In genomic region chr4:8727131-8727530, GRCh38 we compare ENCODE assay signal across 30 cellular contexts.
A peak's percentile ranks its signal among the peaks of the same experiment; 100 is the strongest.
DNase-seq lines count a peak whose midpoint lies in the region; ATAC-seq and TF ChIP-seq lines count a peak whose summit lies in the region.
"Had no signal": no experiment of that assay in that cellular context is flagged by ENCODE, and none has a peak within 500 bp of the region (broad histone marks: within the 10 kb centered on the region; RNA-seq: fewer than 3 reads in every experiment).

No MANE protein-coding gene starts in this region.

- H3K36me3 ChIP-seq in H7 (replicated peaks; ENCODE audit: control insufficient read depth, insufficient read depth, low read length) (no peaks in the 10 kb centered on the region), endodermal cell (ENCODE audit: control insufficient read depth, insufficient read depth, low read length) (no peaks in the 10 kb centered on the region)
- no peaks in the 10 kb centered on the region for H3K36me3 ChIP-seq in CD4-positive, alpha-beta memory T cell (ENCODE audit: insufficient read depth, low read length)
- H3K36me3 ChIP-seq: thoracic aorta had no signal

- H3K4me3 ChIP-seq in H7 (ENCODE audit: insufficient read depth, low read depth, low read length) = no peak overlapping the region
- H3K4me3 ChIP-seq in endodermal cell (ENCODE audit: low read length) = no peak overlapping the region
- H3K4me3 ChIP-seq in CD4-positive, alpha-beta memory T cell (ENCODE audit: low read length in 2 of 2) = no peak overlapping the region
- H3K4me3 ChIP-seq: A549, GM23248, K562, psoas muscle, skin epidermis, thoracic aorta had no signal

- WGBS in endodermal cell (ENCODE audit: insufficient coverage in 1 of 2, insufficient read length in 1 of 2), 2 experiments = 70 to 71% methylated on average over 9 to 12 of the region's 12 CpGs

- no peaks in the 10 kb centered on the region for H3K4me1 ChIP-seq in endodermal cell (ENCODE audit: control insufficient read depth, insufficient read depth, low read length)
- H3K4me1 ChIP-seq in CD4-positive, alpha-beta memory T cell (ENCODE audit: insufficient read depth, low read length) = no peaks in the 10 kb centered on the region
- H3K4me1 ChIP-seq: A549, psoas muscle had no signal

- H3K9ac ChIP-seq in endodermal cell (ENCODE audit: extremely low read depth, low read length, poor library complexity, severe bottlenecking) = no peak overlapping the region
- H3K9ac ChIP-seq: GM23248 had no signal

- TF ChIP-seq CTCF in endodermal cell (conservative IDR thresholded peaks at IDR 0.05) = no peak
- no peak for TF ChIP-seq CTCF in HFFc6 (IDR thresholded peaks at IDR 0.05)

- H3K27me3 ChIP-seq in H7 (ENCODE audit: control insufficient read depth, insufficient read depth, low read length) = no peaks in the 10 kb centered on the region
- H3K27me3 ChIP-seq in endodermal cell (ENCODE audit: control insufficient read depth, insufficient read depth, low read length, poor library complexity, severe bottlenecking) = no peaks in the 10 kb centered on the region
- H3K27me3 ChIP-seq in CD4-positive, alpha-beta memory T cell (ENCODE audit: insufficient read depth, low read length) = no peaks in the 10 kb centered on the region

- ATAC-seq in sciatic nerve = no peak
- ATAC-seq in effector memory CD8-positive, alpha-beta T cell (replicated peaks) = no peak
- ATAC-seq: A549, K562, left ventricle myocardium superior, psoas muscle, T-cell had no signal

- H3K9me3 Mint-ChIP-seq in endodermal cell = no peaks in the 10 kb centered on the region
- no peaks in the 10 kb centered on the region for H3K9me3 Mint-ChIP-seq in effector memory CD8-positive, alpha-beta T cell
- peaks cover 23% of the 10 kb centered on the region; the same call in 1 of the 2 replicates for H3K9me3 Mint-ChIP-seq in HFFc6
- peaks cover 0 to 2% (median 0%) of the 10 kb centered on the region in 8 donors for H3K9me3 Mint-ChIP-seq in CD4-positive, alpha-beta memory T cell
- H3K9me3 Mint-ChIP-seq: CD4-positive, alpha-beta T cell; T-cell had no signal

- intact Hi-C loops in sciatic nerve (cut with DNase I) = no loop called here
- intact Hi-C loops in CD4-positive, alpha-beta memory T cell (cut with micrococcal nuclease) = no loop called here

- H3K27ac Mint-ChIP-seq in endodermal cell (no peak overlapping the region), HFFc6 (no peak overlapping the region)
- H3K27ac Mint-ChIP-seq in effector memory CD8-positive, alpha-beta T cell = no peak overlapping the region
- H3K27ac Mint-ChIP-seq in CD4-positive, alpha-beta memory T cell = no peak overlapping the region
- H3K27ac Mint-ChIP-seq: CD4-positive, alpha-beta T cell; naive B cell; T-cell had no signal

- CTCF ChIA-PET in CD4-positive, alpha-beta memory T cell (lab: Charles Lee; ENCODE audit: partially characterized antibody) = no interaction called here

- H3K36me3 Mint-ChIP-seq in endodermal cell (ENCODE audit: low read depth) (no peaks in the 10 kb centered on the region), HFFc6 (ENCODE audit: low read depth) (no peaks in the 10 kb centered on the region)
- no peaks in the 10 kb centered on the region for H3K36me3 Mint-ChIP-seq in effector memory CD8-positive, alpha-beta T cell (ENCODE audit: insufficient read depth)
- H3K36me3 Mint-ChIP-seq in CD4-positive, alpha-beta memory T cell = no peaks in the 10 kb centered on the region
- H3K36me3 Mint-ChIP-seq: naive B cell, T-cell had no signal

- DNase-seq in activated CD8-positive, alpha-beta memory T cell treated with anti-CD3 and anti-CD28 coated beads, Interleukin-2, amount 50 U/mL, for 48 hours = peak; percentile 26
- DNase-seq in activated CD8-positive, alpha-beta memory T cell treated with anti-CD3 and anti-CD28 coated beads, Interleukin-2, amount 50 U/mL, for 4 hours = no peak
- DNase-seq in H7 (peak; percentile 13), endodermal cell (peak; percentile 33), sciatic nerve (ENCODE audit: low spot score) (peak; percentile 31), HFFc6 (no peak)
- DNase-seq in effector memory CD8-positive, alpha-beta T cell = no peak
- no peak for DNase-seq in CD4-positive, alpha-beta memory T cell
- DNase-seq: activated CD8-positive, alpha-beta T cell treated with anti-CD3 and anti-CD28 coated beads, Interleukin-2, amount 10 ng/mL, durations not matched to agents 7 days and 5 days; activated gamma-delta T cell treated with Interleukin-2 at 50 U/mL for 16 hours; activated T-cell treated with anti-CD3 and anti-CD28 coated beads, Interleukin-2, amount 50 U/mL, for 1 hour; CD4-positive, alpha-beta T cell; central memory CD4-positive, alpha-beta T cell; glutamatergic neuron; GM23248; left ventricle myocardium superior; midbrain; naive B cell; NCI-H1105; NCI-H187; NCI-H446 treated with DMSO at 0.1 percent for 48 hours; NCI-H774; occipital lobe; stimulated activated naive CD4-positive, alpha-beta T cell had no signal

- H3K4me3 Mint-ChIP-seq in endodermal cell (no peak overlapping the region), HFFc6 (no peak overlapping the region)
- no peak overlapping the region for H3K4me3 Mint-ChIP-seq in effector memory CD8-positive, alpha-beta T cell
- H3K4me3 Mint-ChIP-seq in CD4-positive, alpha-beta memory T cell = no peak overlapping the region
- H3K4me3 Mint-ChIP-seq: activated CD8-positive, alpha-beta T cell treated with anti-CD3 and anti-CD28 coated beads, Interleukin-2, amount 10 ng/mL, durations not matched to agents 7 days and 5 days; CD4-positive, alpha-beta T cell; naive B cell; T-cell had no signal

- H3K27me3 Mint-ChIP-seq in endodermal cell (ENCODE audit: insufficient read depth) = peaks cover 4% of the 10 kb centered on the region
- peaks cover 6 to 29% of the 10 kb centered on the region in 2 donors for H3K27me3 Mint-ChIP-seq in effector memory CD8-positive, alpha-beta T cell
- peaks cover 8% of the 10 kb centered on the region for H3K27me3 Mint-ChIP-seq in HFFc6 (ENCODE audit: insufficient read depth)
- H3K27me3 Mint-ChIP-seq in CD4-positive, alpha-beta memory T cell = peaks cover 2 to 5% of the 10 kb centered on the region in 2 donors

- POLR2A ChIA-PET in CD4-positive, alpha-beta memory T cell (lab: Charles Lee; ENCODE audit: partially characterized antibody) = no interaction called here

- no peak overlapping the region for H3K27ac ChIP-seq in endodermal cell (ENCODE audit: low read depth, low read length)
- no peak overlapping the region for H3K27ac ChIP-seq in CD4-positive, alpha-beta memory T cell (ENCODE audit: low read depth, low read length)
- H3K27ac ChIP-seq: A549, GM23248, psoas muscle, skin epidermis, thoracic aorta had no signal

- no peaks in the 10 kb centered on the region for H3K9me3 ChIP-seq in endodermal cell (ENCODE audit: control insufficient read depth, low read length)
- H3K9me3 ChIP-seq in CD4-positive, alpha-beta memory T cell (ENCODE audit: control insufficient read depth in 1 of 2, low read length in 2 of 2) = no peaks in the 10 kb centered on the region
- H3K9me3 ChIP-seq: A549, psoas muscle, thoracic aorta had no signal

- H3K4me1 Mint-ChIP-seq in endodermal cell (peaks cover 5% of the 10 kb centered on the region), HFFc6 (ENCODE audit: low read depth) (no peaks in the 10 kb centered on the region)
- no peaks in the 10 kb centered on the region for H3K4me1 Mint-ChIP-seq in effector memory CD8-positive, alpha-beta T cell (ENCODE audit: low read depth in 2 of 2)
- H3K4me1 Mint-ChIP-seq in CD4-positive, alpha-beta memory T cell = no peaks in the 10 kb centered on the region
- H3K4me1 Mint-ChIP-seq: naive B cell, T-cell had no signal

Comparison
In these comparisons a context has a peak if more than half of its experiments do, and no peak if none do; other contexts are left out.
1. DNase-seq: peak in activated CD8-positive, alpha-beta memory T cell treated with anti-CD3 and anti-CD28 coated beads, Interleukin-2, amount 50 U/mL, for 48 hours (single experiment), H7 (single experiment), endodermal cell (single experiment) and sciatic nerve (single experiment); none in activated CD8-positive, alpha-beta memory T cell treated with anti-CD3 and anti-CD28 coated beads, Interleukin-2, amount 50 U/mL, for 4 hours (single experiment), effector memory CD8-positive, alpha-beta T cell (0 of 3), HFFc6 (single experiment) and CD4-positive, alpha-beta memory T cell (0 of 5).